9 cellular contexts compared by ENCODE assay signal in genomic region chr12:49967777-49968250, GRCh38. TPM values are rescaled to one million over a fixed set of nuclear protein-coding genes. Genes with fewer than 3 reads are reported as not detected.
DNase-seq lines count a peak whose midpoint lies in the region; ATAC-seq and TF ChIP-seq lines count a peak whose summit lies in the region.
"Had no signal": no experiment of that assay in that cellular context is flagged by ENCODE, and none has a peak within 500 bp of the region (broad histone marks: within the 10 kb centered on the region; RNA-seq: fewer than 3 reads in every experiment).

No MANE protein-coding gene starts in this region.

- ATAC-seq in activated CD8-positive, alpha-beta T cell treated with anti-CD3 and anti-CD28 coated beads for 36 hours: peak; percentile 12

- no peak overlapping the region for H3K4me3 Mint-ChIP-seq in MCF 10A (ENCODE audit: unreplicated experiment)
- H3K4me3 Mint-ChIP-seq in activated CD8-positive, alpha-beta T cell treated with anti-CD3 and anti-CD28 coated beads for 36 hours: peak overlapping the region; percentile 61

- H3K36me3 ChIP-seq in breast epithelium (no peaks in the 10 kb centered on the region), iPS-20b (ENCODE audit: insufficient read depth, low read depth, low read length) (no peaks in the 10 kb centered on the region), tibial artery (no peaks in the 10 kb centered on the region)

- DNase-seq in breast epithelium (ENCODE audit: low spot score in 2 of 2) (no peak), MCF 10A (ENCODE audit: unreplicated experiment) (no peak), tibial artery (peak in 1 of 2 donors; percentile 29), inferior parietal cortex (ENCODE audit: extremely low spot score) (no peak), NCI-H1105 (lab: John Stamatoyannopoulos, UW) (no peak), dedifferentiated amniotic fluid mesenchymal stem cell (ENCODE audit: extremely low spot score) (no peak)
- no peak for DNase-seq in activated CD8-positive, alpha-beta T cell treated with anti-CD3 and anti-CD28 coated beads for 36 hours

- H3K4me1 Mint-ChIP-seq in MCF 10A (ENCODE audit: insufficient read depth, unreplicated experiment): peaks cover 4% of the 10 kb centered on the region
- no peaks in the 10 kb centered on the region for H3K4me1 Mint-ChIP-seq in activated CD8-positive, alpha-beta T cell treated with anti-CD3 and anti-CD28 coated beads for 36 hours (ENCODE audit: low read depth)

- no peak for TF ChIP-seq CTCF in breast epithelium (IDR thresholded peaks at IDR 0.05)
- TF ChIP-seq CTCF in MCF 10A (IDR thresholded peaks at IDR 0.05; ENCODE audit: unreplicated experiment): no peak
- TF ChIP-seq CTCF in activated CD8-positive, alpha-beta T cell treated with anti-CD3 and anti-CD28 coated beads for 36 hours (IDR thresholded peaks at IDR 0.05): no peak
- TF ChIP-seq CTCF in tibial artery (IDR thresholded peaks at IDR 0.05): no peak

- H3K27me3 Mint-ChIP-seq in MCF 10A (ENCODE audit: insufficient read depth, unreplicated experiment): no peaks in the 10 kb centered on the region
- H3K27me3 Mint-ChIP-seq in activated CD8-positive, alpha-beta T cell treated with anti-CD3 and anti-CD28 coated beads for 36 hours: peaks cover 18% of the 10 kb centered on the region

- H3K27ac ChIP-seq in breast epithelium: no peak overlapping the region
- no peak overlapping the region for H3K27ac ChIP-seq in iPS-20b (ENCODE audit: low read length)
- no peak overlapping the region for H3K27ac ChIP-seq in tibial artery

- H3K4me3 ChIP-seq in breast epithelium: peak overlapping the region; percentile 4 to 57 (median 36)
- H3K4me3 ChIP-seq in iPS-20b (ENCODE audit: low read length): peak overlapping the region; percentile 58
- peak overlapping the region; percentile 11 to 40 for H3K4me3 ChIP-seq in tibial artery

- no TSS peak for BruUV-seq in MCF 10A (replicated peaks; lab: Mats Ljungman, UMichigan)

- H3K9me3 ChIP-seq in breast epithelium (no peaks in the 10 kb centered on the region), iPS-20b (ENCODE audit: insufficient read depth, low read depth, low read length) (no peaks in the 10 kb centered on the region), tibial artery (no peaks in the 10 kb centered on the region)

- intact Hi-C loops in breast epithelium (cut with DNase I; ENCODE audit: low total_unique reads) (loop anchor here (10.0 kb wide), 1 partner anchor 193 kb away; no protein-coding TSS in a partner anchor), MCF 10A (cut with micrococcal nuclease) (loop anchor here (1.0 to 10.0 kb wide), 5 partner anchors 88 to 207 kb away; no protein-coding TSS in a partner anchor), tibial artery (cut with DNase I; ENCODE audit: low total_unique reads) (loop anchor here (5.0 kb wide), 1 partner anchor 89 kb away; the partner anchor contains the start of gene ASIC1)
- intact Hi-C loops in activated CD8-positive, alpha-beta T cell treated with anti-CD3 and anti-CD28 coated beads for 36 hours (cut with micrococcal nuclease): loop anchor here (5.0 kb wide), 2 partner anchors 89 to 104 kb away; partner anchors contain the start of gene ASIC1

- H3K9ac ChIP-seq in iPS-20b (ENCODE audit: low read depth, low read length): no peak overlapping the region

- CTCF ChIA-PET in MCF 10A (lab: Yijun Ruan, JAX): interaction anchor here (0.5 to 8.8 kb wide), 46 partner anchors 11 to 1719 kb away, joined by 3 to 241 read pairs (median 5); partner anchors contain the start of genes COX14, SMARCD1 and TMBIM6
- CTCF ChIA-PET in activated CD8-positive, alpha-beta T cell treated with anti-CD3 and anti-CD28 coated beads for 36 hours (lab: Charles Lee): interaction anchor here (0.7 to 9.6 kb wide), 70 partner anchors 8 to 730 kb away, joined by 3 to 128 read pairs (median 6); partner anchors contain the start of genes AQP2, BCDIN3D, CERS5 and COX14

- POLR2A ChIA-PET in MCF 10A (lab: Yijun Ruan, JAX): interaction anchor here (0.7 to 3.0 kb wide), 8 partner anchors 23 to 226 kb away, joined by 3 to 14 read pairs (median 4); partner anchors contain the start of genes SMARCD1 and TMBIM6
- POLR2A ChIA-PET in activated CD8-positive, alpha-beta T cell treated with anti-CD3 and anti-CD28 coated beads for 36 hours (lab: Charles Lee): interaction anchor here (0.6 to 1.5 kb wide), 3 partner anchors 9 to 86 kb away, joined by 3 to 4 read pairs (median 4); no protein-coding TSS in a partner anchor

- H3K27me3 ChIP-seq in breast epithelium: peaks cover 0 to 3% of the 10 kb centered on the region in 2 donors
- peaks cover 91% of the 10 kb centered on the region for H3K27me3 ChIP-seq in iPS-20b (ENCODE audit: insufficient read depth, low read length)
- peaks cover 0 to 59% of the 10 kb centered on the region in 2 donors for H3K27me3 ChIP-seq in tibial artery

- TF ChIP-seq POLR2A in breast epithelium (IDR thresholded peaks at IDR 0.05): no peak

- H3K27ac Mint-ChIP-seq in MCF 10A (ENCODE audit: low read depth, unreplicated experiment): no peak overlapping the region
- H3K27ac Mint-ChIP-seq in activated CD8-positive, alpha-beta T cell treated with anti-CD3 and anti-CD28 coated beads for 36 hours: no peak overlapping the region

- H3K36me3 Mint-ChIP-seq in MCF 10A (ENCODE audit: insufficient read depth, unreplicated experiment): no peaks in the 10 kb centered on the region
- no peaks in the 10 kb centered on the region for H3K36me3 Mint-ChIP-seq in activated CD8-positive, alpha-beta T cell treated with anti-CD3 and anti-CD28 coated beads for 36 hours (ENCODE audit: low read depth)

- no peaks in the 10 kb centered on the region for H3K9me3 Mint-ChIP-seq in MCF 10A (ENCODE audit: unreplicated experiment)
- no peaks in the 10 kb centered on the region for H3K9me3 Mint-ChIP-seq in activated CD8-positive, alpha-beta T cell treated with anti-CD3 and anti-CD28 coated beads for 36 hours

- peaks cover 0 to 8% of the 10 kb centered on the region in 2 donors for H3K4me1 ChIP-seq in breast epithelium
- 0 out of 2 replicates have a peak, but pooled peaks cover 2% of the 10 kb centered on the region for H3K4me1 ChIP-seq in iPS-20b (ENCODE audit: insufficient read depth, low read length)
- H3K4me1 ChIP-seq in tibial artery: peaks cover 0 to 16% (median 10%) of the 10 kb centered on the region in 4 donors

RNA-seq across cellular contexts. Expression of gene AQP6, which starts 4.9 kb away (rescaled TPM):
- total RNA-seq in breast epithelium (under 1 TPM in 1 of 3 donors, not detected in 2; 0.16 TPM), MCF 10A (2022) (not detected in 2 replicates)
- total RNA-seq in activated CD8-positive, alpha-beta T cell treated with anti-CD3 and anti-CD28 coated beads for 36 hours: not detected
- total RNA-seq: left colon had no signal

RNA-seq across cellular contexts. Expression of gene AQP5, which starts 6.1 kb away (rescaled TPM):
- 1 to 10 TPM in 2 of 3 donors, not detected in 1; 3.1 to 4.6 TPM for total RNA-seq in breast epithelium
- total RNA-seq in MCF 10A (2022): not detected in 2 replicates
- not detected for total RNA-seq in activated CD8-positive, alpha-beta T cell treated with anti-CD3 and anti-CD28 coated beads for 36 hours
- total RNA-seq: left colon had no signal

RNA-seq across cellular contexts. Expression of gene AQP2, which starts 17.3 kb away (rescaled TPM):
- total RNA-seq in breast epithelium: not detected
- total RNA-seq in MCF 10A (2022): not detected in 2 replicates
- total RNA-seq in activated CD8-positive, alpha-beta T cell treated with anti-CD3 and anti-CD28 coated beads for 36 hours: not detected
- total RNA-seq: left colon had no signal

RNA-seq across cellular contexts. Expression of gene RACGAP1, which starts 57.5 kb away (rescaled TPM):
- 10 to 100 TPM in 2 of 3 donors, 1 to 10 TPM in 1; 7.5 to 33.9 (median 11.1) TPM for total RNA-seq in breast epithelium
- total RNA-seq in MCF 10A (2022): 58.5 and 67.9 TPM in 2 replicates
- 100 to 1,000 TPM; 113 to 117 TPM for total RNA-seq in activated CD8-positive, alpha-beta T cell treated with anti-CD3 and anti-CD28 coated beads for 36 hours
